In the genomic region with DNA sequence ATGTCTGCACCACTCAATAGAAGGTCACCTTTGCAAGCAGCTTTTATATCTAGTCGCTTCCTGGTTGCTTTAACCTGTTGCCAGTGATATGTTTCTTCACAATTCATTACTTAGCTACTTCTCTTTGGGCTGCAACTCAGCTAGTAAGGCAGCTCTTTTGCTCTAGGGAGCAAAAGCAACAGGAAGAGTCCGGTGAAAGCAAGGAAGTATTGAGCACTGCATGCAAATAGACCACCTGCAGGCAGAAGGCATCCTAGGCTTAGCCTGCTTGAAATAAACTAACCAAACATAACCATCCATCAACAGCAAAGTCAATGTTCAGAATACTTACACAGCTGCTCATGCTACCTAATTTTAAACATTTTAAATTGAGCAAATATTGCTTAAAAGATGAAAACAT, we compare ENCODE assay signal across 20 cellular contexts.
A peak's percentile ranks its signal among the peaks of the same experiment; 100 is the strongest.
DNase-seq lines count a peak whose midpoint lies in the region; ATAC-seq and TF ChIP-seq lines count a peak whose summit lies in the region.
"Had no signal": no experiment of that assay in that cellular context is flagged by ENCODE, and none has a peak within 500 bp of the region (broad histone marks: within the 10 kb centered on the region; RNA-seq: fewer than 3 reads in every experiment).

No MANE protein-coding gene starts in this region.

- no peaks in the 10 kb centered on the region for H3K9me3 ChIP-seq in BLaER1
- H3K9me3 ChIP-seq in OCI-LY7 (ENCODE audit: low read length): no peaks in the 10 kb centered on the region
- H3K9me3 ChIP-seq in lower lobe of right lung: no peaks in the 10 kb centered on the region
- H3K9me3 ChIP-seq: Caco-2 had no signal

- H3K79me2 ChIP-seq in OCI-LY7 (ENCODE audit: insufficient read depth, low read depth, low read length): no peaks in the 10 kb centered on the region

- BruUV-seq in OCI-LY7 (replicated peaks; lab: Mats Ljungman, UMichigan): no TSS peak

- intact Hi-C loops in OCI-LY7 (cut with micrococcal nuclease; ENCODE audit: unreplicated experiment) (loop anchor here (5.0 kb wide), 1 partner anchor 34 kb away; no protein-coding TSS in a partner anchor), lower lobe of right lung (cut with DNase I) (no loop called here)

- no peaks in the 10 kb centered on the region for H3K36me3 ChIP-seq in BLaER1
- H3K36me3 ChIP-seq in H7 (replicated peaks; ENCODE audit: control insufficient read depth, insufficient read depth, low read length): no peaks in the 10 kb centered on the region
- H3K36me3 ChIP-seq in OCI-LY7 (ENCODE audit: insufficient read depth, low read length): no peaks in the 10 kb centered on the region; the same call in 1 of the 2 replicates
- no peaks in the 10 kb centered on the region for H3K36me3 ChIP-seq in lower lobe of right lung

- H3K4me1 ChIP-seq in BLaER1 (peaks cover 12% of the 10 kb centered on the region), OCI-LY7 (ENCODE audit: insufficient read depth, low read length, poor library complexity, severe bottlenecking) (peaks cover 27% of the 10 kb centered on the region), lower lobe of right lung (no peaks in the 10 kb centered on the region)
- H3K4me1 ChIP-seq: Caco-2 had no signal

- DNase-seq in H7 (peak; percentile 5), OCI-LY7 (ENCODE audit: low spot score) (peak; percentile 80), iPS-NIHi11 (ENCODE audit: low spot score) (peak; percentile 25), lower lobe of right lung (no peak)
- DNase-seq: Caco-2; CD4-positive, CD25-positive, alpha-beta regulatory T cell; DMS153; IMR-90; Kasumi-1; MM.1S; NCI-H1105; NCI-H2029 treated with DMSO at 0.1 percent for 48 hours; NCI-H2171 treated with DMSO at 0.1 percent for 48 hours; NCI-H446 treated with DMSO at 0.1 percent for 48 hours; NCI-H82 had no signal

- H3K27me3 ChIP-seq in BLaER1 (no peaks in the 10 kb centered on the region), H7 (ENCODE audit: control insufficient read depth, insufficient read depth, low read length) (no peaks in the 10 kb centered on the region), lower lobe of right lung (ENCODE audit: low read depth) (no peaks in the 10 kb centered on the region)

- no peak overlapping the region for H3K27ac ChIP-seq in BLaER1
- peak overlapping the region; percentile 98 for H3K27ac ChIP-seq in OCI-LY7 (ENCODE audit: low read depth, low read length, poor library complexity, severe bottlenecking)
- no peak overlapping the region for H3K27ac ChIP-seq in lower lobe of right lung

- ATAC-seq in lower lobe of right lung: no peak
- ATAC-seq in HG03196 (IDR thresholded peaks at IDR 0.05; ENCODE audit: unreplicated experiment): no peak
- ATAC-seq in HG03439 (IDR thresholded peaks at IDR 0.05; ENCODE audit: unreplicated experiment): no peak
- ATAC-seq in HG03565 (IDR thresholded peaks at IDR 0.05; ENCODE audit: unreplicated experiment): no peak
- ATAC-seq: HCT116 had no signal

- H2AFZ ChIP-seq in OCI-LY7 (ENCODE audit: low read length): peak overlapping the region; percentile 91; the same call in 1 of the 2 replicates

- CTCF ChIA-PET in OCI-LY7 (lab: Charles Lee; ENCODE audit: unreplicated experiment): no interaction called here

- POLR2A ChIA-PET in OCI-LY7 (lab: Charles Lee): interaction anchor here (0.6 to 2.5 kb wide), 9 partner anchors 8 to 176 kb away, joined by 3 to 13 read pairs (median 5); no protein-coding TSS in a partner anchor

- H3K9me2 ChIP-seq in OCI-LY7 (ENCODE audit: insufficient read depth, low read length): no peaks in the 10 kb centered on the region

- H3K9ac ChIP-seq in BLaER1: no peak overlapping the region

- peak overlapping the region; percentile 45 for H3K4me2 ChIP-seq in BLaER1
- peak overlapping the region; percentile 59 for H3K4me2 ChIP-seq in OCI-LY7 (ENCODE audit: low read length)

- H3K4me3 ChIP-seq in BLaER1: no peak overlapping the region
- H3K4me3 ChIP-seq in H7 (ENCODE audit: insufficient read depth, low read depth, low read length): no peak overlapping the region
- peak overlapping the region; percentile 40 for H3K4me3 ChIP-seq in OCI-LY7 (ENCODE audit: low read depth, low read length, poor library complexity, severe bottlenecking)
- H3K4me3 ChIP-seq in lower lobe of right lung: no peak overlapping the region

- TF ChIP-seq CTCF in OCI-LY7 (conservative IDR thresholded peaks at IDR 0.05; ENCODE audit: low read length) (no peak), lower lobe of right lung (IDR thresholded peaks at IDR 0.05) (no peak)

- no peaks in the 10 kb centered on the region for H4K20me1 ChIP-seq in BLaER1
- no peaks in the 10 kb centered on the region for H4K20me1 ChIP-seq in OCI-LY7 (ENCODE audit: insufficient read depth, low read length)
